In genomic region chr1:39133340-39133684, GRCh38 we compare ENCODE assay signal across 11 cellular contexts.
DNase-seq lines count a peak whose midpoint lies in the region; ATAC-seq, FAIRE-seq and TF ChIP-seq lines count a peak whose summit lies in the region.
"Had no signal": no experiment of that assay in that cellular context is flagged by ENCODE, and none has a peak within 500 bp of the region (broad histone marks: within the 10 kb centered on the region; RNA-seq: fewer than 3 reads in every experiment).

No MANE protein-coding gene starts in this region.

- H2AFZ ChIP-seq in GM23338 = no peak overlapping the region

- POLR2A ChIA-PET in CD4-positive, alpha-beta T cell (lab: Charles Lee) = no interaction called here

- H3K27ac Mint-ChIP-seq in GM23338 = peak overlapping the region; percentile 99
- H3K27ac Mint-ChIP-seq in CD4-positive, alpha-beta T cell = no peak overlapping the region
- H3K27ac Mint-ChIP-seq: activated T-helper 1 cell treated with anti-CD3 and anti-CD28 coated beads, Interleukin-12 subunit alpha, Interleukin-12 subunit beta, Interleukin-2, Interleukin-4 antibody, amounts not matched to agents 30 ng/mL and 10 ng/mL and 1 ng/mL, durations not matched to agents 14 hours and 24 hours and 36 hours had no signal

- no peak for FAIRE-seq in kidney (lab: Jason Lieb, UNC)

- no peaks in the 10 kb centered on the region for H3K9me3 Mint-ChIP-seq in GM23338
- no peaks in the 10 kb centered on the region for H3K9me3 Mint-ChIP-seq in CD4-positive, alpha-beta T cell
- H3K9me3 Mint-ChIP-seq: activated T-helper 1 cell treated with anti-CD3 and anti-CD28 coated beads, Interleukin-12 subunit alpha, Interleukin-12 subunit beta, Interleukin-2, Interleukin-4 antibody, amounts not matched to agents 30 ng/mL and 10 ng/mL and 1 ng/mL, durations not matched to agents 14 hours and 24 hours and 36 hours had no signal

- H3K27me3 ChIP-seq in GM23338 (ENCODE audit: insufficient read depth) (no peaks in the 10 kb centered on the region), body of pancreas (no peaks in the 10 kb centered on the region), skeletal muscle satellite cell (ENCODE audit: control insufficient read depth, insufficient read depth, low read length) (no peaks in the 10 kb centered on the region), Peyer's patch (no peaks in the 10 kb centered on the region)
- H3K27me3 ChIP-seq in CD4-positive, alpha-beta T cell (ENCODE audit: control insufficient read depth, insufficient read depth, low read length) = no peaks in the 10 kb centered on the region

- H3K4me3 ChIP-seq in GM23338 (no peak overlapping the region), body of pancreas (no peak overlapping the region), kidney (ENCODE audit: low read length in 2 of 2) (no peak overlapping the region), skeletal muscle satellite cell (ENCODE audit: low read length) (peak overlapping the region; percentile 23), Peyer's patch (no peak overlapping the region)

- no peaks in the 10 kb centered on the region for H3K9me2 ChIP-seq in GM23338 (ENCODE audit: insufficient read depth)

- H3K9ac ChIP-seq in kidney (ENCODE audit: low read length in 2 of 2) (peak overlapping the region in 1 of 2 donors; percentile 17), skeletal muscle satellite cell (ENCODE audit: low read depth, low read length) (peak overlapping the region; percentile 50)

- intact Hi-C loops in body of pancreas (cut with DNase I) = no loop called here
- intact Hi-C loops in kidney (cut with DNase I) = no loop called here
- intact Hi-C loops in CD4-positive, alpha-beta T cell (cut with DNase I, micrococcal nuclease) = no loop called here

- H3K4me3 Mint-ChIP-seq in GM23338 = peak overlapping the region; percentile 53; the same call in 2 of the 3 replicates
- H3K4me3 Mint-ChIP-seq in CD4-positive, alpha-beta T cell = no peak overlapping the region
- H3K4me3 Mint-ChIP-seq: activated T-helper 1 cell treated with anti-CD3 and anti-CD28 coated beads, Interleukin-12 subunit alpha, Interleukin-12 subunit beta, Interleukin-2, Interleukin-4 antibody, amounts not matched to agents 30 ng/mL and 10 ng/mL and 1 ng/mL, durations not matched to agents 14 hours and 24 hours and 36 hours had no signal

- DNase-seq in GM23338 (ENCODE audit: low spot score) (no peak), body of pancreas (no peak), kidney (no peak), Peyer's patch (no peak)
- DNase-seq in CD4-positive, alpha-beta T cell = no peak
- DNase-seq: central memory CD4-positive, alpha-beta T cell; kidney glomerular epithelial cell had no signal

- H3F3A ChIP-seq in GM23338 (replicated peaks; ENCODE audit: low read depth) = no peaks in the 10 kb centered on the region

- CTCF ChIA-PET in CD4-positive, alpha-beta T cell (lab: Charles Lee) = interaction anchor here (0.8 kb wide), 1 partner anchor 43 kb away, joined by 3 read pairs; no protein-coding TSS in a partner anchor

- TF ChIP-seq POLR2A in body of pancreas (IDR thresholded peaks at IDR 0.05) = no peak
- TF ChIP-seq POLR2A in Peyer's patch (IDR thresholded peaks at IDR 0.05) = no peak

- H3K36me3 Mint-ChIP-seq in GM23338 (ENCODE audit: low read depth) = peaks cover 15% of the 10 kb centered on the region
- H3K36me3 Mint-ChIP-seq in CD4-positive, alpha-beta T cell (ENCODE audit: low read depth) = no peaks in the 10 kb centered on the region

- peak overlapping the region; percentile 97 for H3K27ac ChIP-seq in GM23338 (ENCODE audit: low read depth)
- peak overlapping the region in 3 of 4 donors; percentile 44 to 72 (median 67) for H3K27ac ChIP-seq in body of pancreas
- peak overlapping the region; percentile 91 to 95 for H3K27ac ChIP-seq in kidney (ENCODE audit: low read depth in 2 of 2, low read length in 2 of 2)
- no peak overlapping the region for H3K27ac ChIP-seq in CD4-positive, alpha-beta T cell (ENCODE audit: low read depth, low read length)
- peak overlapping the region in 2 of 4 donors; percentile 38 to 59 for H3K27ac ChIP-seq in Peyer's patch

- H3K36me3 ChIP-seq in GM23338 (ENCODE audit: insufficient read depth) (no peaks in the 10 kb centered on the region), body of pancreas (replicated peaks in 1 of 2; ENCODE audit: insufficient read depth in 1 of 2, low read depth in 2 of 2) (no peaks in the 10 kb centered on the region), kidney (ENCODE audit: control insufficient read depth in 1 of 2, insufficient read depth in 2 of 2, low read length in 2 of 2) (no peaks in the 10 kb centered on the region), skeletal muscle satellite cell (ENCODE audit: insufficient read depth, low read length) (no peaks in the 10 kb centered on the region), Peyer's patch (no peaks in the 10 kb centered on the region)

- H4K20me1 ChIP-seq in GM23338 (replicated peaks; ENCODE audit: insufficient read depth) = no peaks in the 10 kb centered on the region; the same call in 1 of the 2 replicates

- H3K4me1 ChIP-seq in GM23338 (ENCODE audit: insufficient read depth) (peaks cover 55% of the 10 kb centered on the region), body of pancreas (peaks cover 33% of the 10 kb centered on the region), kidney (ENCODE audit: control insufficient read depth in 1 of 2, insufficient read depth in 1 of 2, low read depth in 1 of 2, low read length in 2 of 2) (peaks cover 29 to 36% of the 10 kb centered on the region in 2 donors), skeletal muscle satellite cell (ENCODE audit: control insufficient read depth, insufficient read depth, low read length) (peaks cover 47% of the 10 kb centered on the region), Peyer's patch (peaks cover 0 to 32% (median 0%) of the 10 kb centered on the region in 4 donors)

- H3K27me3 Mint-ChIP-seq in GM23338 (ENCODE audit: insufficient read depth, low read depth, poor library complexity) = peaks cover 17% of the 10 kb centered on the region
- H3K27me3 Mint-ChIP-seq in CD4-positive, alpha-beta T cell = no peaks in the 10 kb centered on the region

- WGBS in body of pancreas, 2 donors = 67 to 82% methylated on average over 1 of the region's 1 CpG

- H3K4me2 ChIP-seq in GM23338 (peak overlapping the region; percentile 21), skeletal muscle satellite cell (ENCODE audit: low read length) (no peak overlapping the region)

- H3K79me2 ChIP-seq in GM23338 (replicated peaks; ENCODE audit: insufficient read depth) = peaks cover 83% of the 10 kb centered on the region

- H3K9me3 ChIP-seq in body of pancreas (no peaks in the 10 kb centered on the region), kidney (ENCODE audit: control insufficient read depth in 1 of 2, low read length in 2 of 2) (no peaks in the 10 kb centered on the region), skeletal muscle satellite cell (replicated peaks; ENCODE audit: low read length) (no peaks in the 10 kb centered on the region), Peyer's patch (no peaks in the 10 kb centered on the region)
- H3K9me3 ChIP-seq in CD4-positive, alpha-beta T cell (ENCODE audit: control insufficient read depth, low read length) = no peaks in the 10 kb centered on the region

- no peak for TF ChIP-seq CTCF in GM23338 (conservative IDR thresholded peaks at IDR 0.05; ENCODE audit: low read depth in 2 of 2)
- TF ChIP-seq CTCF in body of pancreas (IDR thresholded peaks at IDR 0.05) = no peak
- no peak for TF ChIP-seq CTCF in kidney (IDR thresholded peaks at IDR 0.05; ENCODE audit: borderline replicate concordance, extremely low read depth, insufficient read depth)
- no peak for TF ChIP-seq CTCF in CD4-positive, alpha-beta T cell (IDR thresholded peaks at IDR 0.05)
- no peak for TF ChIP-seq CTCF in Peyer's patch (IDR thresholded peaks at IDR 0.05)

- H3K4me1 Mint-ChIP-seq in GM23338 = peaks cover 64% of the 10 kb centered on the region
- peaks cover 11% of the 10 kb centered on the region for H3K4me1 Mint-ChIP-seq in CD4-positive, alpha-beta T cell (ENCODE audit: low read depth)

- no peak for ATAC-seq in GM23338
- no peak for ATAC-seq in body of pancreas
- ATAC-seq in HG03135 (IDR thresholded peaks at IDR 0.05; ENCODE audit: unreplicated experiment) = no peak
- no peak for ATAC-seq in CD4-positive, alpha-beta T cell (ENCODE audit: poor library complexity)
- ATAC-seq in GM21576 (IDR thresholded peaks at IDR 0.05; ENCODE audit: unreplicated experiment) = no peak

TF ChIP-seq in GM23338, 12 proteins besides CTCF, POLR2A, EP300 and RAD21 (continues in another document):
- TF ChIP-seq EZH2phosphoT487 (IDR thresholded peaks at IDR 0.05; ENCODE audit: unreplicated experiment) = no peak
- TF ChIP-seq, protein P1, sequence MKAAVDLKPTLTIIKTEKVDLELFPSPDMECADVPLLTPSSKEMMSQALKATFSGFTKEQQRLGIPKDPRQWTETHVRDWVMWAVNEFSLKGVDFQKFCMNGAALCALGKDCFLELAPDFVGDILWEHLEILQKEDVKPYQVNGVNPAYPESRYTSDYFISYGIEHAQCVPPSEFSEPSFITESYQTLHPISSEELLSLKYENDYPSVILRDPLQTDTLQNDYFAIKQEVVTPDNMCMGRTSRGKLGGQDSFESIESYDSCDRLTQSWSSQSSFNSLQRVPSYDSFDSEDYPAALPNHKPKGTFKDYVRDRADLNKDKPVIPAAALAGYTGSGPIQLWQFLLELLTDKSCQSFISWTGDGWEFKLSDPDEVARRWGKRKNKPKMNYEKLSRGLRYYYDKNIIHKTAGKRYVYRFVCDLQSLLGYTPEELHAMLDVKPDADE (IDR thresholded peaks at IDR 0.05) = no peak
- TF ChIP-seq REST (IDR thresholded peaks at IDR 0.05; ENCODE audit: unreplicated experiment) = no peak
